1 cellular context compared by ENCODE assay signal in the genomic region with DNA sequence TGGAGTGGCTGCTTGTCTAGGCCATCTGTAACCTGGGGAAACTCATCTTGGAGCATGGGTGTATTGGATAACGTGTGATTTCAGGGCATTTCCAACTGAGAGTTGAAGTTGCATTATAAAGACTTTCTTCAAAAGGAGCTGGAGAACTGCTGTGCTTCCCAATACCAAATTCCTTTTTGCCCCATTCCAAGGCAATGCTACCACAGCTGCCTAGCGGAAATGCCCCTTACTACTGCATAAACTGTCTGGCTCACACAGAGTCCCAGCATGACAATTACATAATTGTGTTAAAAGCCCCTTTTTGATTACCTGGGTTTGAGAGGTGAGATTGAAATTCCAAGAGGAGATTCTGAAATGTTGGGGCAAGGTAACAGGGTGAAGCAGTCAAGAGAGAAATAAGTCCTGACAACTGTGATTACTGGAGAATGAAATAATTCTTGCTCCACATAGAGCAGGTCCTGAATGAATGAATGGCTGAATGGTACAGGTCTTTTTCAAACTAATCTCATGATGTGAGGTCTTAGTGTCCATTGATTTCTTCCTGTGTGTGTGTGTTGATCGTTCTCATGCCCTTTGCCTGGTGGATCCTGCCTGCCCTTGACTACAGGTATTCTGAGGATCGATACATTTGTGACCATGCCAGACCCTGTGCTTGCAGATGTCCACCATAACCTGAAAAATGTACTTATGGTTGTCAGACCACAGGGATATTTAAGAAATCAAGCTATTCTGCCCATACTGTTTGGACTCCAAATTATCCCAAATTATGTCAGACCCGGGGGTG.
TF ChIP-seq lines count a peak whose summit lies in the region.

No MANE protein-coding gene starts in this region.

TF ChIP-seq in HCT116, 20 proteins besides CTCF, POLR2A, EP300 and RAD21 (continued from another document):
- TF ChIP-seq, protein P1, sequence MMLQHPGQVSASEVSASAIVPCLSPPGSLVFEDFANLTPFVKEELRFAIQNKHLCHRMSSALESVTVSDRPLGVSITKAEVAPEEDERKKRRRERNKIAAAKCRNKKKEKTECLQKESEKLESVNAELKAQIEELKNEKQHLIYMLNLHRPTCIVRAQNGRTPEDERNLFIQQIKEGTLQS (IDR thresholded peaks at IDR 0.05), result no peak
- no peak for TF ChIP-seq ZBTB33 (IDR thresholded peaks at IDR 0.05; ENCODE audit: extremely low read depth, insufficient replicate concordance, low read length)
